ENCODE assay signal across 8 cellular contexts in genomic region chr3:159616234-159616825, GRCh38.
DNase-seq lines count a peak whose midpoint lies in the region; ATAC-seq lines count a peak whose summit lies in the region.

No MANE protein-coding gene starts in this region.

- H3K27ac Mint-ChIP-seq in activated CD8-positive, alpha-beta T cell treated with anti-CD3 and anti-CD28 coated beads, Interleukin-2, amount 10 ng/mL, durations not matched to agents 7 days and 5 days, result no peak overlapping the region

- H3K4me3 Mint-ChIP-seq in activated CD8-positive, alpha-beta T cell treated with anti-CD3 and anti-CD28 coated beads, Interleukin-2, amount 10 ng/mL, durations not matched to agents 7 days and 5 days, result no peak overlapping the region

- no peaks in the 10 kb centered on the region for H3K9me3 Mint-ChIP-seq in activated CD8-positive, alpha-beta T cell treated with anti-CD3 and anti-CD28 coated beads, Interleukin-2, amount 10 ng/mL, durations not matched to agents 7 days and 5 days (ENCODE audit: insufficient read depth)

- DNase-seq in NCI-H748 (lab: John Stamatoyannopoulos, UW; ENCODE audit: unreplicated experiment) (peak; percentile 3), NCI-H748 treated with DMSO at 0.1 percent for 48 hours (lab: John Stamatoyannopoulos, UW) (no peak), amniotic epithelial cell (ENCODE audit: low read depth) (peak; percentile 59), iris pigment epithelial cell (ENCODE audit: low read depth) (peak; percentile 62), middle frontal gyrus (ENCODE audit: extremely low spot score, low spot score) (no peak)
- DNase-seq in activated CD8-positive, alpha-beta T cell treated with anti-CD3 and anti-CD28 coated beads, Interleukin-2, amount 10 ng/mL, durations not matched to agents 7 days and 5 days, result no peak

- H3K4me1 Mint-ChIP-seq in activated CD8-positive, alpha-beta T cell treated with anti-CD3 and anti-CD28 coated beads, Interleukin-2, amount 10 ng/mL, durations not matched to agents 7 days and 5 days (ENCODE audit: low read depth), result no peaks in the 10 kb centered on the region

- CTCF ChIA-PET in activated CD8-positive, alpha-beta T cell treated with anti-CD3 and anti-CD28 coated beads, Interleukin-2, amount 10 ng/mL, durations not matched to agents 7 days and 5 days (lab: Charles Lee), result no interaction called here

- POLR2A ChIA-PET in activated CD8-positive, alpha-beta T cell treated with anti-CD3 and anti-CD28 coated beads, Interleukin-2, amount 10 ng/mL, durations not matched to agents 7 days and 5 days (lab: Charles Lee), result no interaction called here

- ATAC-seq in GM18867 (IDR thresholded peaks at IDR 0.05; ENCODE audit: unreplicated experiment) (no peak), GM21526 (IDR thresholded peaks at IDR 0.05; ENCODE audit: low FRiP score, unreplicated experiment) (no peak)
- no peak for ATAC-seq in activated CD8-positive, alpha-beta T cell treated with anti-CD3 and anti-CD28 coated beads, Interleukin-2, amount 10 ng/mL, durations not matched to agents 7 days and 5 days

- H3K27me3 Mint-ChIP-seq in activated CD8-positive, alpha-beta T cell treated with anti-CD3 and anti-CD28 coated beads, Interleukin-2, amount 10 ng/mL, durations not matched to agents 7 days and 5 days (ENCODE audit: low read depth), result no peaks in the 10 kb centered on the region

- no peaks in the 10 kb centered on the region for H3K36me3 Mint-ChIP-seq in activated CD8-positive, alpha-beta T cell treated with anti-CD3 and anti-CD28 coated beads, Interleukin-2, amount 10 ng/mL, durations not matched to agents 7 days and 5 days (ENCODE audit: low read depth)

Comparison
In these comparisons a context has a peak if more than half of its experiments do, and no peak if none do; other contexts are left out.
1. DNase-seq: peak in NCI-H748 (single experiment), amniotic epithelial cell (single experiment) and iris pigment epithelial cell (single experiment); none in NCI-H748 treated with DMSO at 0.1 percent for 48 hours (single experiment), activated CD8-positive, alpha-beta T cell treated with anti-CD3 and anti-CD28 coated beads, Interleukin-2, amount 10 ng/mL, durations not matched to agents 7 days and 5 days (single experiment) and middle frontal gyrus (single experiment).